In the genomic region with DNA sequence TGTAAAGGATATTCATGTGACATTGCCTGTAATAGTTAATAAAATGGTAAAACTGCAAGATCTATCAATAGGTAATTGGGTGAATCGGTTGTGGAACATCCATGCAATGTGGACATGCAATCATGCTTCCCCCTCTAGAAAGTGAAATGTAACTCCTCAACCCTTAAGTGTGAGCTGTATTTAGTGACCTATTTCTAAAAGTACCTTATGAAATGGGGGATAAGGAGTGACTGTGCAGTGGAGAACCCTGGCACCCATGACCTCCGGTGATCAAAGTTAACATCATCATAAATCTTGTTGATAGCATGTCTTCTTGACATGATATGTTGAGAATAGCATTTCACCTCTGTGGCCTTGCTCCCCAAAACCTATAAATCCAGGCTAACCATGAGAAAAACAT, we compare ENCODE assay signal across 29 cellular contexts.
"Had no signal": no experiment of that assay in that cellular context is flagged by ENCODE, and none has a peak within 500 bp of the region (broad histone marks: within the 10 kb centered on the region; RNA-seq: fewer than 3 reads in every experiment).

No MANE protein-coding gene starts in this region.

- ATAC-seq: activated naive CD4-positive, alpha-beta T cell treated with anti-CD3 and anti-CD28 coated beads, Interleukin-2, amount 50 U/mL, for 72 hours; activated naive CD8-positive, alpha-beta T cell treated with anti-CD3 and anti-CD28 coated beads, Interleukin-2, amount 50 U/mL, for 24 hours; activated T-cell treated with anti-CD3 and anti-CD28 coated beads, Interleukin-2, amount 50 U/mL, for 4 hours; activated T-cell treated with anti-CD3 and anti-CD28 coated beads, Interleukin-2, amount 50 U/mL, for 72 hours; activated T-helper 17 cell treated with anti-CD3 and anti-CD28 coated beads, Interleukin-2, amount 50 U/mL, for 72 hours; body of pancreas had no signal

- DNase-seq: activated effector memory CD4-positive, alpha-beta T cell treated with anti-CD3 and anti-CD28 coated beads, Interleukin-2, amount 50 U/mL, for 16 hours; activated effector memory CD4-positive, alpha-beta T cell treated with Interleukin-2 at 50 U/mL for 16 hours; activated gamma-delta T cell; activated gamma-delta T cell treated with Interleukin-2 at 50 U/mL for 16 hours; activated naive CD4-positive, alpha-beta T cell; activated naive CD4-positive, alpha-beta T cell treated with anti-CD3 and anti-CD28 coated beads for 36 hours; activated naive CD4-positive, alpha-beta T cell treated with anti-CD3 and anti-CD28 coated beads, Interleukin-2, amount 10 ng/mL, durations not matched to agents 7 days and 5 days; activated naive CD4-positive, alpha-beta T cell treated with anti-CD3 and anti-CD28 coated beads, Interleukin-2, amount 50 U/mL, for 16 hours; activated naive CD4-positive, alpha-beta T cell treated with Interleukin-2 at 50 U/mL for 16 hours; activated naive CD8-positive, alpha-beta T cell treated with anti-CD3 and anti-CD28 coated beads for 36 hours; activated naive CD8-positive, alpha-beta T cell treated with anti-CD3 and anti-CD28 coated beads, Interleukin-2, amount 10 ng/mL, durations not matched to agents 7 days and 5 days; activated naive CD8-positive, alpha-beta T cell treated with anti-CD3 and anti-CD28 coated beads, Interleukin-2, amount 50 U/mL, for 24 hours; activated T-cell treated with anti-CD3 and anti-CD28 coated beads, Interleukin-2, amount 50 U/mL, for 1 hour; activated T-cell treated with anti-CD3 and anti-CD28 coated beads, Interleukin-2, amount 50 U/mL, for 24 hours; activated T-cell treated with anti-CD3 and anti-CD28 coated beads, Interleukin-2, amount 50 U/mL, for 4 hours; activated T-cell treated with anti-CD3 and anti-CD28 coated beads, Interleukin-2, amount 50 U/mL, for 48 hours; activated T-cell treated with anti-CD3 and anti-CD28 coated beads, Interleukin-2, amount 50 U/mL, for 72 hours; adrenal gland; amniotic stem cell; amygdala; anterior cingulate cortex; aorta; body of pancreas; brain microvascular endothelial cell; caudate nucleus; central memory CD4-positive, alpha-beta T cell; cerebellar nuclear complex had no signal
